Comparison of ENCODE assay signal across 16 cellular contexts in genomic region chr11:72771507-72771906, GRCh38. TPM values are rescaled to one million over a fixed set of nuclear protein-coding genes. Genes with fewer than 3 reads are reported as not detected.
A peak's percentile ranks its signal among the peaks of the same experiment; 100 is the strongest.
DNase-seq lines count a peak whose midpoint lies in the region; ATAC-seq and TF ChIP-seq lines count a peak whose summit lies in the region.
"Had no signal": no experiment of that assay in that cellular context is flagged by ENCODE, and none has a peak within 500 bp of the region (broad histone marks: within the 10 kb centered on the region; RNA-seq: fewer than 3 reads in every experiment).

No MANE protein-coding gene starts in this region.

- peak overlapping the region; percentile 31 for H3K27ac Mint-ChIP-seq in osteocyte (ENCODE audit: unreplicated experiment)

- H3K4me1 Mint-ChIP-seq in osteocyte (ENCODE audit: unreplicated experiment): peaks cover 39% of the 10 kb centered on the region

- ATAC-seq in HG03354 (IDR thresholded peaks at IDR 0.05; ENCODE audit: poor library complexity, severe bottlenecking, unreplicated experiment): no peak
- ATAC-seq: gastrocnemius medialis, psoas muscle had no signal

- TF ChIP-seq CTCF in fibroblast of the aortic adventitia (IDR thresholded peaks at IDR 0.05; ENCODE audit: insufficient read depth, low read length): no peak
- TF ChIP-seq CTCF in osteocyte (IDR thresholded peaks at IDR 0.05): no peak

- DNase-seq in GM03348 (ENCODE audit: low spot score) (peak; percentile 80), T1000 (lab: John Stamatoyannopoulos, UW) (peak; percentile 39), fibroblast of the aortic adventitia (ENCODE audit: low read depth) (peak; percentile 40), osteocyte (ENCODE audit: extremely low spot score, unreplicated experiment) (no peak), NCI-H1694 treated with DMSO at 0.1 percent for 48 hours (lab: John Stamatoyannopoulos, UW) (no peak), SW480 (ENCODE audit: low spot score) (no peak), GDM1 (lab: John Stamatoyannopoulos, UW) (no peak)
- DNase-seq: gastrocnemius medialis; KG1; NCI-H510A treated with DMSO at 0.1 percent for 48 hours; PC-9; stimulated activated CD4-positive, alpha-beta T cell treated with anti-CD3 and anti-CD28 coated beads, Interleukin-1b, Interleukin-23, amount 100 ng/mL, for 48 hours had no signal

- H3K36me3 Mint-ChIP-seq in osteocyte (ENCODE audit: unreplicated experiment): no peaks in the 10 kb centered on the region

- H3K4me3 ChIP-seq in fibroblast of the aortic adventitia (ENCODE audit: low read depth, low read length): no peak overlapping the region
- H3K4me3 ChIP-seq: dorsolateral prefrontal cortex, gastrocnemius medialis, PC-9, psoas muscle had no signal

- no peak overlapping the region for H3K4me3 Mint-ChIP-seq in osteocyte (ENCODE audit: unreplicated experiment)
- H3K4me3 Mint-ChIP-seq: CD14-positive monocyte had no signal

- no peaks in the 10 kb centered on the region for H3K9me3 Mint-ChIP-seq in osteocyte (ENCODE audit: unreplicated experiment)

- H3K27me3 Mint-ChIP-seq in osteocyte (ENCODE audit: unreplicated experiment): no peaks in the 10 kb centered on the region

RNA-seq across cellular contexts. Expression of gene ARAP1, which starts 19.3 kb away (rescaled TPM):
- total RNA-seq in fibroblast of the aortic adventitia (ENCODE audit: low replicate concordance) (66.9 and 184 TPM in 2 replicates), osteocyte (61.9 and 64.2 TPM in 2 replicates)

RNA-seq across cellular contexts. Expression of gene STARD10, which starts 22.3 kb away (rescaled TPM):
- total RNA-seq in fibroblast of the aortic adventitia (ENCODE audit: low replicate concordance) (21.4 and 33.3 TPM in 2 replicates), osteocyte (27.7 and 35.3 TPM in 2 replicates)

RNA-seq across cellular contexts. Expression of gene ATG16L2, which starts 42.7 kb away (rescaled TPM):
- 9.1 and 12.4 TPM in 2 replicates for total RNA-seq in fibroblast of the aortic adventitia (ENCODE audit: low replicate concordance)
- total RNA-seq in osteocyte: 17.1 and 18.2 TPM in 2 replicates

Comparison
In these comparisons a context has a peak if more than half of its experiments do, and no peak if none do; other contexts are left out.
1. DNase-seq: peak in GM03348 (single experiment), T1000 (single experiment) and fibroblast of the aortic adventitia (single experiment); none in osteocyte (single experiment), NCI-H1694 treated with DMSO at 0.1 percent for 48 hours (single experiment), SW480 (single experiment) and GDM1 (single experiment).